ENCODE assay signal across 12 cellular contexts in the genomic region with DNA sequence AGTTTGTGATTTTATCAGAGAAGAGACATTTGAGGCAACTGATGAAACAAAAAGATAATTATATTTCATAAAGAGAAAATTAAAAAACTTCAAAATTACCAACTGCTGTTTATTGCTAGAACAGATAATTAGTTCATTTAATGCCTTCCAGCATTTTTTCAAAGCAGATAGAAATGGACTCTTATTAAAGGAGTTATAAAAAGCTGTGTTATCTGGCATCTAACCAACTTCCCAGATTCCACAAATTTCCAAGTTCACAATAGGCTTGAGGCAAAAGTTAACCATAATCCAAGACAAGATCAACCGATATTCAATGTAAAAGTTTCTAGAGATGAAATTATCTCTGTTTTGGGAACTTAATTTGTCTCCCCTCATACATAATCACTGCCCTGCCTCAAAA.
"Had no signal": no experiment of that assay in that cellular context is flagged by ENCODE, and none has a peak within 500 bp of the region (broad histone marks: within the 10 kb centered on the region; RNA-seq: fewer than 3 reads in every experiment).

No MANE protein-coding gene starts in this region.

- DNase-seq: hypothalamus; left ventricle myocardium inferior; naive thymus-derived CD4-positive, alpha-beta T cell; pancreas; right lobe of liver; stimulated activated CD4-positive, alpha-beta T cell treated with anti-CD3 and anti-CD28 coated beads, Interleukin-1b, Interleukin-23, amount 100 ng/mL, for 48 hours; stimulated activated CD4-positive, alpha-beta T cell treated with anti-CD3 and anti-CD28 coated beads, Interleukin-2, amount 100 ng/mL, for 48 hours; stimulated activated CD4-positive, alpha-beta T cell treated with anti-CD3 and anti-CD28 coated beads, Interleukin-4, amount 100 ng/mL, for 4 hours; stimulated activated CD8-positive, alpha-beta memory T cell treated with anti-CD3 and anti-CD28 coated beads, Interleukin-4, amount 100 ng/mL, for 48 hours; stimulated activated naive CD4-positive, alpha-beta T cell treated with Interleukin-2 at 50 U/mL for 16 hours; stimulated activated naive CD8-positive, alpha-beta T cell treated with anti-CD3 and anti-CD28 coated beads, Interleukin-15, amount 100 ng/mL, for 72 hours; uterus had no signal
